ENCODE assay signal across 21 cellular contexts in the genomic region with DNA sequence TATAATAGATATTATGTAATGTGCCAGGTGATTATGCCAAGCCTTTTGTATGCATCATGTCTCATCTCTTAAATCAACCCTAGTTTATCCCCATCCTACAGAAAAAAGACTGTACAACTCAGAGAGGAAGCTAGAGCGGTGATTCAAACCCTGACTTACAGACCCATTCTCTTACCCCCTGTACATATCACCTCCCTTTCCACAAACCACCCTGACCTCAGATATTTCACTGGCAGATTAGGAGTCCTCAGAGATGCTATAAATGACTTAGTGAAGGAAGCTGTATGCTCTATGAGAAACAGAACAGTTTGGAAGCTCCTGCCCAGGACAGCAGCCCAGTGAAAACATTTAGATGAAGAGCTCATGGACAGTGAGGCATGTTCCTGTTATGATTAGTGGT.
"Had no signal": no experiment of that assay in that cellular context is flagged by ENCODE, and none has a peak within 500 bp of the region (broad histone marks: within the 10 kb centered on the region; RNA-seq: fewer than 3 reads in every experiment).

No MANE protein-coding gene starts in this region.

- H3K27ac Mint-ChIP-seq: activated naive CD8-positive, alpha-beta T cell; immature natural killer cell; memory B cell; naive thymus-derived CD4-positive, alpha-beta T cell; T-helper 17 cell had no signal

- H3K27ac ChIP-seq: ovary, psoas muscle, upper lobe of right lung, VCaP had no signal

- H3K36me3 ChIP-seq: ovary had no signal

- DNase-seq: activated CD4-positive, alpha-beta T cell treated with anti-CD3 and anti-CD28 coated beads, Interleukin-2, amount 50 U/mL, for 4 hours; activated CD4-positive, CD25-positive, alpha-beta regulatory T cell treated with anti-CD3 and anti-CD28 coated beads, Interleukin-2, amount 50 U/mL, for 72 hours; activated gamma-delta T cell; activated T-cell treated with anti-CD3 and anti-CD28 coated beads, Interleukin-2, amount 50 U/mL, for 48 hours; amniotic stem cell; cerebellar nuclear complex; cortex of kidney; effector CD4-positive, alpha-beta T cell; immature natural killer cell; left ventricle myocardium superior; naive thymus-derived CD4-positive, alpha-beta T cell; ovary; psoas muscle; right cardiac atrium; small intestine; stimulated activated CD4-positive, alpha-beta T cell treated with anti-CD3 and anti-CD28 coated beads, Interleukin-4, amount 100 ng/mL, for 1 hour; T-helper 17 cell; upper lobe of right lung had no signal

- H3K4me1 ChIP-seq: psoas muscle, upper lobe of right lung had no signal

- H3K36me3 Mint-ChIP-seq: activated naive CD8-positive, alpha-beta T cell; immature natural killer cell; memory B cell; naive thymus-derived CD4-positive, alpha-beta T cell had no signal

- FAIRE-seq: small intestine had no signal

- H3K9me3 Mint-ChIP-seq: immature natural killer cell; memory B cell; naive thymus-derived CD4-positive, alpha-beta T cell had no signal

- H3K4me1 Mint-ChIP-seq: memory B cell had no signal

- H3K27me3 Mint-ChIP-seq: memory B cell, T-helper 17 cell had no signal

- H3K27me3 ChIP-seq: ovary, upper lobe of right lung had no signal

- H3K4me3 ChIP-seq: ovary, psoas muscle, upper lobe of right lung had no signal

- H3K4me3 Mint-ChIP-seq: activated naive CD8-positive, alpha-beta T cell; immature natural killer cell; memory B cell; naive thymus-derived CD4-positive, alpha-beta T cell; T-helper 17 cell had no signal

- H3K9me3 ChIP-seq: ovary, psoas muscle, upper lobe of right lung had no signal

- ATAC-seq: left ventricle myocardium superior; naive thymus-derived CD4-positive, alpha-beta T cell; psoas muscle; right cardiac atrium; T-helper 17 cell; upper lobe of right lung had no signal
